ENCODE assay signal across 25 cellular contexts in genomic region chr11:4164884-4165590, GRCh38.
"Had no signal": no experiment of that assay in that cellular context is flagged by ENCODE, and none has a peak within 500 bp of the region (broad histone marks: within the 10 kb centered on the region; RNA-seq: fewer than 3 reads in every experiment).

No MANE protein-coding gene starts in this region.

- H3K9me3 Mint-ChIP-seq: dendritic cell treated with granulocyte-macrophage colony-stimulating factor and Interleukin-4, amounts not matched to agents 40 ng/mL and 50 ng/mL, for 4 days; naive thymus-derived CD8-positive, alpha-beta T cell had no signal

- ATAC-seq: esophagus mucosa; gastrocnemius medialis; left ventricle myocardium superior; lower lobe of right lung; naive thymus-derived CD8-positive, alpha-beta T cell; sciatic nerve had no signal

- H3K4me3 ChIP-seq: gastrocnemius medialis, lower lobe of right lung, prostate gland, right atrium auricular region, smooth muscle cell, thoracic aorta, tibial nerve, upper lobe of left lung had no signal

- DNase-seq: effector CD8-positive, alpha-beta T cell; endodermal cell; foreskin fibroblast; gastrocnemius medialis; head of caudate nucleus; left ventricle myocardium superior; lower lobe of right lung; naive thymus-derived CD8-positive, alpha-beta T cell; nephron progenitor cell; nucleus accumbens; stimulated activated CD4-positive, alpha-beta T cell treated with anti-CD3 and anti-CD28 coated beads, Interleukin-12 subunit alpha, Interleukin-12 subunit beta, amount 100 ng/mL, for 4 hours; stimulated activated CD4-positive, alpha-beta T cell treated with anti-CD3 and anti-CD28 coated beads, Interleukin-1b, Interleukin-23, amount 100 ng/mL, for 48 hours; stimulated activated CD4-positive, alpha-beta T cell treated with anti-CD3 and anti-CD28 coated beads, Interleukin-4, amount 100 ng/mL, for 1 hour; stimulated activated CD8-positive, alpha-beta memory T cell treated with anti-CD3 and anti-CD28 coated beads, Interleukin-4, amount 100 ng/mL, for 48 hours; stimulated activated naive CD4-positive, alpha-beta T cell; upper lobe of left lung had no signal

- H3K4me3 Mint-ChIP-seq: dendritic cell treated with granulocyte-macrophage colony-stimulating factor and Interleukin-4, amounts not matched to agents 40 ng/mL and 50 ng/mL, for 4 days; endodermal cell; naive thymus-derived CD8-positive, alpha-beta T cell; nephron progenitor cell had no signal

- H3K27ac Mint-ChIP-seq: dendritic cell treated with granulocyte-macrophage colony-stimulating factor and Interleukin-4, amounts not matched to agents 40 ng/mL and 50 ng/mL, for 4 days; endodermal cell; naive thymus-derived CD8-positive, alpha-beta T cell; nephron progenitor cell had no signal

- H3K4me1 Mint-ChIP-seq: naive thymus-derived CD8-positive, alpha-beta T cell; nephron progenitor cell had no signal

- H3K36me3 Mint-ChIP-seq: naive thymus-derived CD8-positive, alpha-beta T cell had no signal

- H3K9me3 ChIP-seq: gastrocnemius medialis, lower lobe of right lung, prostate gland, right atrium auricular region, thoracic aorta, tibial nerve, upper lobe of left lung had no signal

- H3K4me2 ChIP-seq: smooth muscle cell had no signal

- H3K4me1 ChIP-seq: gastrocnemius medialis, lower lobe of right lung, prostate gland, right atrium auricular region, tibial nerve, upper lobe of left lung had no signal

- H3K27me3 ChIP-seq: gastrocnemius medialis, right atrium auricular region, tibial nerve, upper lobe of left lung had no signal

- H3K36me3 ChIP-seq: gastrocnemius medialis, lower lobe of right lung, prostate gland, right atrium auricular region, thoracic aorta, tibial nerve, upper lobe of left lung had no signal

- H3K27ac ChIP-seq: epithelial cell of prostate, gastrocnemius medialis, lower lobe of right lung, prostate gland, right atrium auricular region, thoracic aorta, tibial nerve, upper lobe of left lung had no signal
